7 cellular contexts compared by ENCODE assay signal in genomic region chr2:113603467-113604084, GRCh38. TPM values are rescaled to one million over a fixed set of nuclear protein-coding genes. Genes with fewer than 3 reads are reported as not detected.
DNase-seq lines count a peak whose midpoint lies in the region; ATAC-seq and TF ChIP-seq lines count a peak whose summit lies in the region.
"Not testable (repeated sequence)": the region's sequence is repeated elsewhere in the genome, so short reads cannot be mapped to it uniquely, and the experiment has no call there.

No MANE protein-coding gene starts in this region.

- intact Hi-C loops in lower leg skin (cut with DNase I; ENCODE audit: low total_unique reads): not testable (repeated sequence)

- DNase-seq in activated T-helper 1 cell treated with Interleukin-2 at 50 U/mL for 16 hours (ENCODE audit: low read depth) (peak; percentile 82), epidermal melanocyte (ENCODE audit: insufficient read length, low spot score) (peak; percentile 17), lower leg skin (ENCODE audit: low spot score in 2 of 2) (peak; percentile 81 to 96)
- DNase-seq in stimulated activated CD4-positive, alpha-beta T cell treated with anti-CD3 and anti-CD28 coated beads, Interleukin-12 subunit alpha, Interleukin-12 subunit beta, amount 100 ng/mL, for 4 hours: peak; percentile 83

- not testable (repeated sequence) for TF ChIP-seq CTCF in lower leg skin (IDR thresholded peaks at IDR 0.05)

- not testable (repeated sequence) for TF ChIP-seq POLR2A in lower leg skin (IDR thresholded peaks at IDR 0.05)

- ATAC-seq in GM18861 (IDR thresholded peaks at IDR 0.05; ENCODE audit: unreplicated experiment) (peak; percentile 67), HG02938 (IDR thresholded peaks at IDR 0.05; ENCODE audit: unreplicated experiment) (peak; percentile 99)

- 16 to 25% methylated on average over 30 to 70 of the region's 84 CpGs for WGBS in lower leg skin, 2 donors

- H3K4me3 ChIP-seq in lower leg skin (ENCODE audit: low read depth, poor library complexity, severe bottlenecking): not testable (repeated sequence)

TF ChIP-seq in PFSK-1, 5 proteins besides CTCF, POLR2A, EP300 and RAD21:
- TF ChIP-seq POLR2AphosphoS5 (IDR thresholded peaks at IDR 0.05; ENCODE audit: low read depth, low read length): peak; percentile 59

RNA-seq across cellular contexts. Expression of gene RABL2A, which starts 23.5 kb away (rescaled TPM):
- polyA plus RNA-seq in PFSK-1 (2012; ENCODE audit: insufficient read length, low read depth): 18.0 TPM
- total RNA-seq in lower leg skin: 10 to 100 TPM in 3 of 4 donors, 1 to 10 TPM in 1; 9.2 to 18.0 (median 12.1) TPM

Comparison
In these comparisons a context has a peak if more than half of its experiments do, and no peak if none do; other contexts are left out.
1. DNase-seq: peak in every context shown above with its lines; median percentile 88 in lower leg skin; 83 in stimulated activated CD4-positive, alpha-beta T cell treated with anti-CD3 and anti-CD28 coated beads, Interleukin-12 subunit alpha, Interleukin-12 subunit beta, amount 100 ng/mL, for 4 hours; 82 in activated T-helper 1 cell treated with Interleukin-2 at 50 U/mL for 16 hours; 17 in epidermal melanocyte.